Comparison of ENCODE assay signal across 32 cellular contexts in genomic region chr5:74075496-74075895, GRCh38.
DNase-seq lines count a peak whose midpoint lies in the region; ATAC-seq and TF ChIP-seq lines count a peak whose summit lies in the region.
"Had no signal": no experiment of that assay in that cellular context is flagged by ENCODE, and none has a peak within 500 bp of the region (broad histone marks: within the 10 kb centered on the region; RNA-seq: fewer than 3 reads in every experiment).

No MANE protein-coding gene starts in this region.

- H3F3A ChIP-seq in PC-3 (ENCODE audit: low read length, unreplicated experiment): no peaks in the 10 kb centered on the region
- H3F3A ChIP-seq in GM23248 (ENCODE audit: insufficient read depth): no peaks in the 10 kb centered on the region

- H3K9me3 Mint-ChIP-seq in glutamatergic neuron (ENCODE audit: unreplicated experiment) (peaks cover 2% of the 10 kb centered on the region), progenitor cell of endocrine pancreas (ENCODE audit: low read depth) (no peaks in the 10 kb centered on the region)
- H3K9me3 Mint-ChIP-seq: activated CD4-positive, alpha-beta memory T cell treated with anti-CD3 and anti-CD28 coated beads, Interleukin-2, amount 10 ng/mL, durations not matched to agents 7 days and 5 days; activated naive CD4-positive, alpha-beta T cell treated with anti-CD3 and anti-CD28 coated beads for 36 hours; activated T-helper 1 cell treated with anti-CD3 and anti-CD28 coated beads, Interleukin-12 subunit alpha, Interleukin-12 subunit beta, Interleukin-2, Interleukin-4 antibody, amounts not matched to agents 30 ng/mL and 10 ng/mL and 1 ng/mL, durations not matched to agents 14 hours and 24 hours and 36 hours; endodermal cell; natural killer cell treated with Interleukin-12 subunit alpha and Interleukin-12 subunit beta and Interleukin-15 and Interleukin-18, amount 100 ng/mL, for 72 hours; stimulated activated naive CD8-positive, alpha-beta T cell treated with anti-CD3 and anti-CD28 coated beads, Interleukin-15, amount 100 ng/mL, for 72 hours had no signal

- H3K4me1 ChIP-seq in PC-3 (ENCODE audit: insufficient read depth, low read length) (peaks cover 20% of the 10 kb centered on the region), GM23248 (ENCODE audit: insufficient read depth) (no peaks in the 10 kb centered on the region)
- H3K4me1 ChIP-seq: esophagus muscularis mucosa, right lobe of liver had no signal

- no peaks in the 10 kb centered on the region for H3K27me3 ChIP-seq in PC-3 (ENCODE audit: low read length)
- H3K27me3 ChIP-seq in GM23248 (replicated peaks; ENCODE audit: insufficient read depth): no peaks in the 10 kb centered on the region
- H3K27me3 ChIP-seq: esophagus muscularis mucosa, heart left ventricle, right lobe of liver had no signal

- 0 out of 2 replicates have a peak overlapping the region, but pooled peaks have one; percentile 7 for H2AFZ ChIP-seq in PC-3 (ENCODE audit: low read length)
- no peak overlapping the region for H2AFZ ChIP-seq in GM23248

- H3K9ac ChIP-seq in PC-3 (ENCODE audit: low read length) (no peak overlapping the region), GM23248 (no peak overlapping the region)

- intact Hi-C loops in PC-3 (cut with micrococcal nuclease): no loop called here

- H3K4me1 Mint-ChIP-seq in glutamatergic neuron (ENCODE audit: low read depth, unreplicated experiment) (peaks cover 38% of the 10 kb centered on the region), progenitor cell of endocrine pancreas (ENCODE audit: low read depth) (peaks cover 19% of the 10 kb centered on the region)
- H3K4me1 Mint-ChIP-seq: activated CD4-positive, alpha-beta memory T cell treated with anti-CD3 and anti-CD28 coated beads, Interleukin-2, amount 10 ng/mL, durations not matched to agents 7 days and 5 days; B cell; stimulated activated naive CD8-positive, alpha-beta T cell treated with anti-CD3 and anti-CD28 coated beads, Interleukin-15, amount 100 ng/mL, for 72 hours; T-helper 17 cell had no signal

- H4K20me1 ChIP-seq in PC-3 (ENCODE audit: low read length) (no peaks in the 10 kb centered on the region), GM23248 (ENCODE audit: insufficient read depth) (no peaks in the 10 kb centered on the region)

- CTCF ChIA-PET in PC-3 (lab: Charles Lee): no interaction called here

- no peaks in the 10 kb centered on the region for H3K36me3 ChIP-seq in PC-3 (ENCODE audit: low read depth, low read length)
- no peaks in the 10 kb centered on the region for H3K36me3 ChIP-seq in GM23248 (ENCODE audit: low read depth)
- H3K36me3 ChIP-seq: esophagus muscularis mucosa, heart left ventricle, right lobe of liver, thoracic aorta had no signal

- H3K27ac Mint-ChIP-seq in glutamatergic neuron (ENCODE audit: unreplicated experiment): peak overlapping the region; percentile 74
- peak overlapping the region; percentile 38 for H3K27ac Mint-ChIP-seq in progenitor cell of endocrine pancreas
- H3K27ac Mint-ChIP-seq: activated CD4-positive, alpha-beta memory T cell treated with anti-CD3 and anti-CD28 coated beads, Interleukin-2, amount 10 ng/mL, durations not matched to agents 7 days and 5 days; activated naive CD4-positive, alpha-beta T cell treated with anti-CD3 and anti-CD28 coated beads for 36 hours; activated T-helper 1 cell treated with anti-CD3 and anti-CD28 coated beads, Interleukin-12 subunit alpha, Interleukin-12 subunit beta, Interleukin-2, Interleukin-4 antibody, amounts not matched to agents 30 ng/mL and 10 ng/mL and 1 ng/mL, durations not matched to agents 14 hours and 24 hours and 36 hours; B cell; endodermal cell; natural killer cell treated with Interleukin-12 subunit alpha and Interleukin-12 subunit beta and Interleukin-15 and Interleukin-18, amount 100 ng/mL, for 72 hours; stimulated activated naive CD8-positive, alpha-beta T cell treated with anti-CD3 and anti-CD28 coated beads, Interleukin-15, amount 100 ng/mL, for 72 hours; T-helper 17 cell had no signal

- H3K79me2 ChIP-seq in PC-3 (ENCODE audit: low read length): no peaks in the 10 kb centered on the region
- no peaks in the 10 kb centered on the region for H3K79me2 ChIP-seq in GM23248 (ENCODE audit: insufficient read depth)

- no peaks in the 10 kb centered on the region for H3K9me3 ChIP-seq in PC-3 (ENCODE audit: low read length)
- H3K9me3 ChIP-seq in GM23248 (ENCODE audit: low read depth): no peaks in the 10 kb centered on the region
- H3K9me3 ChIP-seq: esophagus muscularis mucosa, heart left ventricle, right lobe of liver, thoracic aorta had no signal

- H3K4me3 ChIP-seq in PC-3 (ENCODE audit: low read length): no peak overlapping the region
- no peak overlapping the region for H3K4me3 ChIP-seq in GM23248
- H3K4me3 ChIP-seq: esophagus muscularis mucosa, heart left ventricle, lung, right lobe of liver, thoracic aorta had no signal

- WGBS in GM23248 (ENCODE audit: low coverage in 1 of 2, low lambda C conversion rate in 2 of 2, missing lambda C conversion rate in 2 of 2), 2 experiments: 72 to 74% methylated on average over 5 of the region's 5 CpGs

- in situ Hi-C loops in GM23248 (cut with MboI): no loop called here

- H3K9me2 ChIP-seq in PC-3 (replicated peaks; ENCODE audit: low read length) (no peaks in the 10 kb centered on the region), GM23248 (ENCODE audit: insufficient read depth) (no peaks in the 10 kb centered on the region)

- H3K27me3 Mint-ChIP-seq in glutamatergic neuron (ENCODE audit: unreplicated experiment) (peaks cover 2% of the 10 kb centered on the region), progenitor cell of endocrine pancreas (no peaks in the 10 kb centered on the region)

- H3K36me3 Mint-ChIP-seq in glutamatergic neuron (ENCODE audit: unreplicated experiment) (no peaks in the 10 kb centered on the region), progenitor cell of endocrine pancreas (ENCODE audit: insufficient read depth) (no peaks in the 10 kb centered on the region)
- H3K36me3 Mint-ChIP-seq: natural killer cell treated with Interleukin-12 subunit alpha and Interleukin-12 subunit beta and Interleukin-15 and Interleukin-18, amount 100 ng/mL, for 72 hours had no signal

- H3K4me2 ChIP-seq in PC-3 (ENCODE audit: low read length): peak overlapping the region; percentile 62
- no peak overlapping the region for H3K4me2 ChIP-seq in GM23248 (ENCODE audit: unreplicated experiment)

- BruUV-seq in PC-3 (replicated peaks; lab: Mats Ljungman, UMichigan): no TSS peak

- no peak for ATAC-seq in PC-3
- ATAC-seq in HG02938 (IDR thresholded peaks at IDR 0.05; ENCODE audit: unreplicated experiment): no peak
- no peak for ATAC-seq in HG02623 (IDR thresholded peaks at IDR 0.05; ENCODE audit: unreplicated experiment)
- ATAC-seq: heart left ventricle; natural killer cell treated with Interleukin-12 subunit alpha and Interleukin-12 subunit beta and Interleukin-15 and Interleukin-18, amount 100 ng/mL, for 72 hours; right lobe of liver; stimulated activated naive CD8-positive, alpha-beta T cell treated with anti-CD3 and anti-CD28 coated beads, Interleukin-15, amount 100 ng/mL, for 72 hours; T-helper 17 cell had no signal

- no peak for TF ChIP-seq CTCF in PC-3 (conservative IDR thresholded peaks at IDR 0.05; ENCODE audit: low read depth, low read length)
- TF ChIP-seq CTCF in glutamatergic neuron (IDR thresholded peaks at IDR 0.05; ENCODE audit: partially characterized antibody, unreplicated experiment): no peak
- no peak for TF ChIP-seq CTCF in progenitor cell of endocrine pancreas (IDR thresholded peaks at IDR 0.05; ENCODE audit: unreplicated experiment)

- POLR2A ChIA-PET in PC-3 (lab: Charles Lee; ENCODE audit: unreplicated experiment): no interaction called here

- peak overlapping the region; percentile 57 for H3K4me3 Mint-ChIP-seq in glutamatergic neuron (ENCODE audit: unreplicated experiment)
- H3K4me3 Mint-ChIP-seq in progenitor cell of endocrine pancreas (ENCODE audit: low read depth): no peak overlapping the region
- H3K4me3 Mint-ChIP-seq: activated CD4-positive, alpha-beta memory T cell treated with anti-CD3 and anti-CD28 coated beads, Interleukin-2, amount 10 ng/mL, durations not matched to agents 7 days and 5 days; activated naive CD4-positive, alpha-beta T cell treated with anti-CD3 and anti-CD28 coated beads for 36 hours; activated T-helper 1 cell treated with anti-CD3 and anti-CD28 coated beads, Interleukin-12 subunit alpha, Interleukin-12 subunit beta, Interleukin-2, Interleukin-4 antibody, amounts not matched to agents 30 ng/mL and 10 ng/mL and 1 ng/mL, durations not matched to agents 14 hours and 24 hours and 36 hours; B cell; endodermal cell; natural killer cell treated with Interleukin-12 subunit alpha and Interleukin-12 subunit beta and Interleukin-15 and Interleukin-18, amount 100 ng/mL, for 72 hours; stimulated activated naive CD8-positive, alpha-beta T cell treated with anti-CD3 and anti-CD28 coated beads, Interleukin-15, amount 100 ng/mL, for 72 hours; T-helper 17 cell had no signal

- H3K27ac ChIP-seq in PC-3 (ENCODE audit: low read length) (peak overlapping the region; percentile 47), GM23248 (no peak overlapping the region)
- H3K27ac ChIP-seq: esophagus muscularis mucosa, heart left ventricle, right lobe of liver, thoracic aorta had no signal

- peak; percentile 67 for DNase-seq in DMS 273 (lab: John Stamatoyannopoulos, UW; ENCODE audit: unreplicated experiment)
- DNase-seq in PC-3: no peak
- DNase-seq in glutamatergic neuron: no peak
- no peak for DNase-seq in progenitor cell of endocrine pancreas (ENCODE audit: low spot score, unreplicated experiment)
- no peak for DNase-seq in GM23248
- no peak for DNase-seq in NCI-H526 (lab: John Stamatoyannopoulos, UW)
- DNase-seq: ACHN; activated CD4-positive, alpha-beta memory T cell treated with anti-CD3 and anti-CD28 coated beads, Interleukin-2, amount 10 ng/mL, durations not matched to agents 7 days and 5 days; activated CD4-positive, CD25-positive, alpha-beta regulatory T cell treated with anti-CD3 and anti-CD28 coated beads, Interleukin-2, amount 50 U/mL, for 72 hours; activated CD8-positive, alpha-beta memory T cell treated with anti-CD3 and anti-CD28 coated beads, Interleukin-2, amount 50 U/mL, for 4 hours; activated naive CD4-positive, alpha-beta T cell treated with anti-CD3 and anti-CD28 coated beads for 36 hours; dermis blood vessel endothelial cell; endodermal cell; foreskin fibroblast; heart left ventricle; kidney glomerular epithelial cell; MV-4-11; NCI-H1436 treated with DMSO at 0.1 percent for 48 hours; NCI-H446; NK-92 treated with Interleukin-12 subunit alpha and Interleukin-12 subunit beta, amount 100 ng/mL, for 24 hours; right lobe of liver; stimulated activated CD4-positive, alpha-beta T cell treated with anti-CD3 and anti-CD28 coated beads, Interleukin-2, amount 100 ng/mL, for 48 hours; stimulated activated naive CD8-positive, alpha-beta T cell treated with anti-CD3 and anti-CD28 coated beads, Interleukin-15, amount 100 ng/mL, for 72 hours; T-helper 17 cell had no signal
